In genomic region chr3:133451309-133451708, GRCh38 we compare ENCODE assay signal across 21 cellular contexts. TPM values are rescaled to one million over a fixed set of nuclear protein-coding genes. Genes with fewer than 3 reads are reported as not detected.
A peak's percentile ranks its signal among the peaks of the same experiment; 100 is the strongest.
DNase-seq lines count a peak whose midpoint lies in the region; ATAC-seq, FAIRE-seq and TF ChIP-seq lines count a peak whose summit lies in the region.
"Had no signal": no experiment of that assay in that cellular context is flagged by ENCODE, and none has a peak within 500 bp of the region (broad histone marks: within the 10 kb centered on the region; RNA-seq: fewer than 3 reads in every experiment).

No MANE protein-coding gene starts in this region.

- in situ Hi-C loops in HepG2 (cut with HindIII; ENCODE audit: extremely low pct_ligation_motif_present, low pct_unique_long_range_greater_than_20kb) (no loop called here), K562 (cut with MboI) (no loop called here)

- H3K4me2 ChIP-seq in HepG2 (ENCODE audit: low read depth, low read length) (no peak overlapping the region), K562 (ENCODE audit: insufficient read depth, low read length) (no peak overlapping the region)

- H3K9me3 Mint-ChIP-seq in type B pancreatic cell = peaks cover 7% of the 10 kb centered on the region
- H3K9me3 Mint-ChIP-seq: CD8-positive, alpha-beta T cell had no signal

- TF ChIP-seq POLR2A in HepG2 (IDR thresholded peaks at IDR 0.05; ENCODE audit: insufficient read depth in 1 of 2, low read depth in 2 of 2, low read length in 2 of 2) = no peak
- TF ChIP-seq POLR2A in right lobe of liver (IDR thresholded peaks at IDR 0.05) = no peak
- TF ChIP-seq POLR2A in K562 (conservative IDR thresholded peaks at IDR 0.05) = no peak

- no peak for TF ChIP-seq EP300 in HepG2 (IDR thresholded peaks at IDR 0.05; ENCODE audit: low read depth in 2 of 2, low read length in 2 of 2)
- TF ChIP-seq EP300 in HepG2 (CRISPR knock-in tag; IDR thresholded peaks at IDR 0.05; ENCODE audit: borderline replicate concordance) = no peak
- no peak for TF ChIP-seq EP300 in K562 (IDR thresholded peaks at IDR 0.05; ENCODE audit: low read length)

- no peaks in the 10 kb centered on the region for H3K9me3 ChIP-seq in HepG2 (ENCODE audit: low read length)
- no peaks in the 10 kb centered on the region for H3K9me3 ChIP-seq in right lobe of liver
- H3K9me3 ChIP-seq in K562 (replicated peaks; ENCODE audit: control insufficient read depth, insufficient read depth, low read depth, low read length) = no peaks in the 10 kb centered on the region
- H3K9me3 ChIP-seq: A549, BE2C, HAP-1 had no signal

- H3K4me1 ChIP-seq in HepG2 (ENCODE audit: insufficient read depth, low read length) = peaks cover 39% of the 10 kb centered on the region
- H3K4me1 ChIP-seq in right lobe of liver = peaks cover 0 to 23% (median 7%) of the 10 kb centered on the region in 4 donors
- H3K4me1 ChIP-seq in K562 (replicated peaks in 1 of 2; ENCODE audit: control insufficient read depth in 2 of 2, insufficient read depth in 2 of 2, low read length in 2 of 2) = no peaks in the 10 kb centered on the region

- no peaks in the 10 kb centered on the region for H3K36me3 ChIP-seq in HepG2 (replicated peaks in 1 of 2; ENCODE audit: control insufficient read depth in 1 of 2, insufficient read depth in 2 of 2, low read length in 2 of 2)
- H3K36me3 ChIP-seq in right lobe of liver = no peaks in the 10 kb centered on the region
- no peaks in the 10 kb centered on the region for H3K36me3 ChIP-seq in K562 (ENCODE audit: control insufficient read depth, insufficient read depth, low read length)
- H3K36me3 ChIP-seq: BE2C, HAP-1 had no signal

- FAIRE-seq in HepG2 (lab: Jason Lieb, UNC) (no peak), K562 (lab: Jason Lieb, UNC) (no peak)
- FAIRE-seq: A549, D721Med, GM12891, H1 had no signal

- intact Hi-C loops in HepG2 (cut with micrococcal nuclease; ENCODE audit: unreplicated experiment) = no loop called here
- intact Hi-C loops in right lobe of liver (cut with DNase I) = no loop called here
- intact Hi-C loops in K562 (cut with micrococcal nuclease) = no loop called here

- H3K27me3 ChIP-seq in HepG2 (ENCODE audit: control insufficient read depth in 1 of 2, insufficient read depth in 2 of 2, low read length in 2 of 2) (no peaks in the 10 kb centered on the region), right lobe of liver (peaks cover 0 to 12% of the 10 kb centered on the region in 2 donors), K562 (ENCODE audit: control insufficient read depth in 2 of 2, insufficient read depth in 2 of 2, low read length in 2 of 2) (peaks cover 0 to 4% of the 10 kb centered on the region in 2 experiments; a peak in 2 of 5 replicates)
- H3K27me3 ChIP-seq: BE2C had no signal

- H3K4me3 Mint-ChIP-seq in type B pancreatic cell = no peak overlapping the region
- H3K4me3 Mint-ChIP-seq: CD14-positive monocyte; CD8-positive, alpha-beta T cell had no signal

- no peaks in the 10 kb centered on the region for H3K36me3 Mint-ChIP-seq in type B pancreatic cell
- H3K36me3 Mint-ChIP-seq: CD14-positive monocyte; CD8-positive, alpha-beta T cell had no signal

- no peaks in the 10 kb centered on the region for H4K20me1 ChIP-seq in HepG2 (ENCODE audit: insufficient read depth, low read length)
- H4K20me1 ChIP-seq in K562 (replicated peaks; ENCODE audit: control insufficient read depth, insufficient read depth, low read length) = no peaks in the 10 kb centered on the region

- 81% methylated on average over 3 of the region's 3 CpGs for WGBS in HepG2 (ENCODE audit: low lambda C conversion rate)
- 88% methylated on average over 3 of the region's 3 CpGs for WGBS in right lobe of liver (ENCODE audit: insufficient coverage, low coverage, low lambda C conversion rate, missing lambda C conversion rate)
- 2% methylated on average over 3 of the region's 3 CpGs for WGBS in K562 (ENCODE audit: insufficient coverage, low coverage, missing lambda C conversion rate)

- H3K9ac ChIP-seq in HepG2 (ENCODE audit: insufficient read depth, low read depth, low read length) (no peak overlapping the region), K562 (ENCODE audit: insufficient read depth in 1 of 2, low read depth in 2 of 2, low read length in 2 of 2) (no peak overlapping the region)

- H3K27me3 Mint-ChIP-seq in type B pancreatic cell = peaks cover 4% of the 10 kb centered on the region

- no peak overlapping the region for H2AFZ ChIP-seq in HepG2 (ENCODE audit: low read length)
- H2AFZ ChIP-seq in K562 (ENCODE audit: low read depth, low read length) = no peak overlapping the region

- DNase-seq in HepG2 (ENCODE audit: low spot score) (no peak), right lobe of liver (no peak), NAMALWA (ENCODE audit: low spot score) (peak; percentile 64), K562 (ENCODE audit: extremely low read depth in 1 of 4, low spot score in 3 of 4) (no peak), EL (no peak), type B pancreatic cell (ENCODE audit: extremely low spot score, unreplicated experiment) (no peak)
- DNase-seq: BE2C; CD8-positive, alpha-beta T cell; COR-L47; DMS53 had no signal

- TF ChIP-seq RAD21 in HepG2 (CRISPR knock-in tag; IDR thresholded peaks at IDR 0.05) = no peak
- no peak for TF ChIP-seq RAD21 in K562 (CRISPR knock-in tag; conservative IDR thresholded peaks at IDR 0.05 in 1 of 2, IDR thresholded peaks at IDR 0.05 in 1 of 2)

- no peak overlapping the region for H3K27ac Mint-ChIP-seq in type B pancreatic cell
- H3K27ac Mint-ChIP-seq: CD14-positive monocyte; CD8-positive, alpha-beta T cell had no signal

- H3K9me1 ChIP-seq in K562 (ENCODE audit: control insufficient read depth, insufficient read depth, low read length) = no peaks in the 10 kb centered on the region

- H3K79me2 ChIP-seq in HepG2 (ENCODE audit: insufficient read depth, low read length) (no peaks in the 10 kb centered on the region), K562 (ENCODE audit: control insufficient read depth, insufficient read depth, low read length) (no peaks in the 10 kb centered on the region)

- CTCF ChIA-PET in HepG2 (lab: Yijun Ruan, JAX; ENCODE audit: low intra/inter-chr PET ratio, low total read pairs) = no interaction called here
- CTCF ChIA-PET in K562 (lab: Yijun Ruan, JAX; ENCODE audit: low intra/inter-chr PET ratio) = no interaction called here

- H3K4me3 ChIP-seq in HepG2 (replicated peaks in 1 of 3; ENCODE audit: insufficient read depth in 1 of 3, low read depth in 2 of 3, low read length in 3 of 3) = no peak overlapping the region
- no peak overlapping the region for H3K4me3 ChIP-seq in right lobe of liver
- H3K4me3 ChIP-seq in K562 = no peak overlapping the region
- H3K4me3 ChIP-seq: A549, HAP-1 had no signal

- ATAC-seq in HepG2 (no peak), right lobe of liver (no peak), K562 (no peak), GM21526 (IDR thresholded peaks at IDR 0.05; ENCODE audit: low FRiP score, unreplicated experiment) (no peak)
- ATAC-seq: A549; CD8-positive, alpha-beta T cell had no signal

- BruUV-seq in HepG2 (replicated peaks; lab: Mats Ljungman, UMichigan) (no TSS peak), K562 (replicated peaks; lab: Mats Ljungman, UMichigan) (no TSS peak)

- H3K4me1 Mint-ChIP-seq in type B pancreatic cell (ENCODE audit: unreplicated experiment) = peaks cover 27% of the 10 kb centered on the region

- POLR2A ChIA-PET in HepG2 (lab: Yijun Ruan, JAX) = no interaction called here
- POLR2A ChIA-PET in K562 (lab: Yijun Ruan, JAX) = interaction anchor here (0.7 kb wide), 1 partner anchor 253 kb away, joined by 3 read pairs; no protein-coding TSS in a partner anchor

- TF ChIP-seq CTCF in HepG2 (CRISPR knock-in tag; IDR thresholded peaks at IDR 0.05) = no peak
- no peak for TF ChIP-seq CTCF in right lobe of liver (IDR thresholded peaks at IDR 0.05)
- no peak for TF ChIP-seq CTCF in K562 (IDR thresholded peaks at IDR 0.05 in 2 of 3, conservative IDR thresholded peaks at IDR 0.05 in 1 of 3; ENCODE audit: insufficient read depth in 2 of 3, low read depth in 1 of 3, low read length in 3 of 3)
- TF ChIP-seq CTCF in type B pancreatic cell (conservative IDR thresholded peaks at IDR 0.05) = no peak

- H3K27ac ChIP-seq in HepG2 (ENCODE audit: extremely low read length, insufficient read depth, low read length) (no peak overlapping the region), right lobe of liver (no peak overlapping the region), K562 (ENCODE audit: extremely low read depth, low read depth, low read length) (no peak overlapping the region)

RNA-seq across cellular contexts. Expression of gene BFSP2, which starts 51.5 kb away (rescaled TPM):
- not detected in 2 replicates for total RNA-seq in HepG2 (2016; rRNA removed; fragmentation: Illumina TruSeq; extraction: Trizol)
- not detected in 2 replicates for total RNA-seq in HepG2 (2016; cell fraction: cytosol; rRNA removed; fragmentation: Illumina TruSeq; extraction: Trizol; ENCODE audit: low read depth)
- not detected in 2 replicates for total RNA-seq in HepG2 (2016; cell fraction: insoluble cytoplasmic fraction; rRNA removed; fragmentation: Illumina TruSeq; extraction: Trizol)
- not detected in 2 replicates for total RNA-seq in HepG2 (2016; cell fraction: membrane; rRNA removed; fragmentation: Illumina TruSeq; extraction: Trizol)
- total RNA-seq in HepG2 (2016; cell fraction: nucleus; rRNA removed; fragmentation: Illumina TruSeq; extraction: Trizol) = not detected in 2 replicates
- polyA plus RNA-seq in HepG2 (2011; rRNA removed) = not detected in 2 replicates
- polyA plus RNA-seq in HepG2 (2011; cell fraction: cytosol; rRNA removed) = not detected in 2 replicates
- polyA plus RNA-seq in HepG2 (2011; cell fraction: nucleus; rRNA removed) = not detected in 2 replicates
- not detected in 2 replicates for polyA plus RNA-seq in HepG2 (2012)
- not detected in 2 replicates for polyA plus RNA-seq in HepG2 (2016; cell fraction: cytosol; fragmentation: Illumina TruSeq; extraction: Trizol; ENCODE audit: low read depth)
- not detected in 2 replicates for polyA plus RNA-seq in HepG2 (2016; cell fraction: insoluble cytoplasmic fraction; fragmentation: Illumina TruSeq; extraction: Trizol; ENCODE audit: low read depth)
- polyA plus RNA-seq in HepG2 (2016; cell fraction: membrane; fragmentation: Illumina TruSeq; extraction: Trizol; ENCODE audit: low read depth) = not detected in 2 replicates
- not detected in 2 replicates for polyA plus RNA-seq in HepG2 (2016; cell fraction: nucleus; fragmentation: Illumina TruSeq; extraction: Trizol; ENCODE audit: insufficient read depth, low read depth)
- polyA minus RNA-seq in HepG2 (2011; rRNA and poly(A)+ RNA removed; ENCODE audit: low replicate concordance) = not detected in 2 replicates
- polyA minus RNA-seq in HepG2 (2011; cell fraction: cytosol; rRNA and poly(A)+ RNA removed) = not detected in 2 replicates
- not detected in 2 replicates for polyA minus RNA-seq in HepG2 (2011; cell fraction: nucleus; rRNA and poly(A)+ RNA removed)
- total RNA-seq in right lobe of liver = not detected
- not detected in 2 replicates for total RNA-seq in K562 (2011; cell fraction: chromatin; rRNA removed; ENCODE audit: low replicate concordance)
- total RNA-seq in K562 (2011; cell fraction: nucleolus; rRNA removed) = not detected in 2 replicates
- not detected in 2 replicates for total RNA-seq in K562 (2011; cell fraction: nucleoplasm; rRNA removed)
- not detected in 2 replicates for total RNA-seq in K562 (2014; rRNA removed)
- total RNA-seq in K562 (2014; rRNA removed; fragmentation: Illumina TruSeq; extraction: Trizol) = not detected in 2 replicates
- not detected in 2 replicates for total RNA-seq in K562 (2015; rRNA removed; fragmentation: Illumina TruSeq; extraction: Trizol)
- total RNA-seq in K562 (2021) = not detected in 2 replicates
- polyA plus RNA-seq in K562 (2011; rRNA removed) = not detected in 2 replicates
- polyA plus RNA-seq in K562 (2011; cell fraction: cytosol; rRNA removed) = not detected in 2 replicates
- not detected in 2 replicates for polyA plus RNA-seq in K562 (2011; cell fraction: nucleus; rRNA removed)
- not detected in 2 replicates for polyA plus RNA-seq in K562 (2012)
- polyA plus RNA-seq in K562 (2014; fragmentation: Illumina TruSeq; extraction: Trizol) = not detected in 2 replicates
- not detected for polyA plus RNA-seq in K562 (2014; fragmentation: Nextera tagmentation; extraction: Ambion mirVana)
- not detected in 2 replicates for polyA plus RNA-seq in K562 (2014; rRNA removed)
- not detected in 2 replicates for polyA minus RNA-seq in K562 (2011; rRNA and poly(A)+ RNA removed)
- polyA minus RNA-seq in K562 (2011; cell fraction: cytosol; rRNA and poly(A)+ RNA removed) = not detected in 2 replicates
- not detected in 2 replicates for polyA minus RNA-seq in K562 (2011; cell fraction: nucleus; rRNA and poly(A)+ RNA removed)
- not detected in 2 replicates for total RNA-seq in type B pancreatic cell (ENCODE audit: low replicate concordance)
- total RNA-seq: CD8-positive, alpha-beta T cell; Daoy; G401; H1; HT1080 had no signal
- polyA plus RNA-seq: AG04450, CD14-positive monocyte, H1 had no signal

Comparison
In these comparisons a context has a peak if more than half of its experiments do, and no peak if none do; other contexts are left out.
1. Of the 241 proteins assayed by ChIP-seq in both HepG2 and K562: peak only in HepG2: none; only in K562: none; in both: ZBTB40; in neither: 240.